ENCODE assay signal across 18 cellular contexts in the genomic region with DNA sequence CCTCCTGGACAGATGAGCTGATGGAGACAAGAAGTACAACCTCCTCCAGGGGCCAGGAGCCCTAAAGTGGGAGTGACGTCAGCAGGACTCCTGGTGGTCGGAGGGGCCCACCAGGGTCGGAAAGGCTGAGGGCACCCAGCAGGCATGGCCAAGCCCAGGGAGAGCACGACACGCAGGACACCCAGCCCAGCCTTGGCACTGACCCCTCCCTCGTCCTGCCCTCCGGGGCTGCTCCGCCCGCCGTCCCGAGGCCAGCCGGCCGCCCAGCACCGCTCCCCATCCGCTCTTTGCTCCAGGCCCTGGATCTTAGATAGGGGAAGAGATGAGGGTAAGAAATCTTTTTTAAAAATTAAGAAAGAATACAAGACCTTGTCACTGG. TPM values are rescaled to one million over a fixed set of nuclear protein-coding genes. Genes with fewer than 3 reads are reported as not detected.
DNase-seq lines count a peak whose midpoint lies in the region; ATAC-seq, FAIRE-seq and TF ChIP-seq lines count a peak whose summit lies in the region.
"Had no signal": no experiment of that assay in that cellular context is flagged by ENCODE, and none has a peak within 500 bp of the region (broad histone marks: within the 10 kb centered on the region; RNA-seq: fewer than 3 reads in every experiment).

No MANE protein-coding gene starts in this region.

- no peaks in the 10 kb centered on the region for H3K4me1 ChIP-seq in Caco-2
- H3K4me1 ChIP-seq in left lung, result peaks cover 0 to 6% of the 10 kb centered on the region in 2 donors
- H3K4me1 ChIP-seq: HAP-1 had no signal

- H3K36me3 Mint-ChIP-seq in Caco-2 (ENCODE audit: insufficient read depth, unreplicated experiment), result peaks cover 90% of the 10 kb centered on the region
- peaks cover 89% of the 10 kb centered on the region for H3K36me3 Mint-ChIP-seq in effector memory CD8-positive, alpha-beta T cell (ENCODE audit: insufficient read depth)
- H3K36me3 Mint-ChIP-seq in natural killer cell treated with Interleukin-12 subunit alpha and Interleukin-12 subunit beta and Interleukin-15 and Interleukin-18, amount 100 ng/mL, for 72 hours, result peaks cover 5% of the 10 kb centered on the region

- DNase-seq in Caco-2 (no peak), H7 (peak; percentile 68), left lung (no peak), GM03348 (ENCODE audit: low spot score) (no peak), GM19239 (ENCODE audit: insufficient read length, low spot score) (no peak)
- DNase-seq in effector memory CD8-positive, alpha-beta T cell, result no peak
- no peak for DNase-seq in natural killer cell treated with Interleukin-12 subunit alpha and Interleukin-12 subunit beta and Interleukin-15 and Interleukin-18, amount 100 ng/mL, for 72 hours (ENCODE audit: low spot score)
- DNase-seq: DMS153, KBM-7, NCI-H1436, NCI-H2029 treated with DMSO at 0.1 percent for 48 hours, NCI-H2171 treated with DMSO at 0.1 percent for 48 hours, NCI-H446 treated with DMSO at 0.1 percent for 48 hours, NCI-H774, PC-9 had no signal

- intact Hi-C loops in Caco-2 (cut with micrococcal nuclease; ENCODE audit: unreplicated experiment), result no loop called here
- intact Hi-C loops in left lung (cut with DNase I), result no loop called here

- TF ChIP-seq CTCF in Caco-2 (IDR thresholded peaks at IDR 0.05; ENCODE audit: insufficient read depth in 1 of 2, low read depth in 1 of 2, low read length in 1 of 2, severe bottlenecking in 1 of 2, unreplicated experiment in 1 of 2), result no peak
- no peak for TF ChIP-seq CTCF in left lung (IDR thresholded peaks at IDR 0.05)

- peak overlapping the region; percentile 66 for H3K27ac Mint-ChIP-seq in Caco-2 (ENCODE audit: unreplicated experiment)
- H3K27ac Mint-ChIP-seq in effector memory CD8-positive, alpha-beta T cell, result peak overlapping the region; percentile 54 to 69
- H3K27ac Mint-ChIP-seq in natural killer cell treated with Interleukin-12 subunit alpha and Interleukin-12 subunit beta and Interleukin-15 and Interleukin-18, amount 100 ng/mL, for 72 hours, result peak overlapping the region; percentile 9 to 43
- H3K27ac Mint-ChIP-seq: CD14-positive monocyte had no signal

- no peaks in the 10 kb centered on the region for H3K27me3 ChIP-seq in Caco-2 (replicated peaks; ENCODE audit: control insufficient read depth, insufficient read depth, low read length)
- H3K27me3 ChIP-seq in H7 (ENCODE audit: control insufficient read depth, insufficient read depth, low read length), result no peaks in the 10 kb centered on the region
- H3K27me3 ChIP-seq in left lung, result no peaks in the 10 kb centered on the region

- POLR2A ChIA-PET in Caco-2 (lab: Charles Lee), result no interaction called here

- no peak overlapping the region for H3K4me3 Mint-ChIP-seq in Caco-2 (ENCODE audit: unreplicated experiment)
- H3K4me3 Mint-ChIP-seq in effector memory CD8-positive, alpha-beta T cell, result no peak overlapping the region
- H3K4me3 Mint-ChIP-seq in natural killer cell treated with Interleukin-12 subunit alpha and Interleukin-12 subunit beta and Interleukin-15 and Interleukin-18, amount 100 ng/mL, for 72 hours, result no peak overlapping the region
- H3K4me3 Mint-ChIP-seq: CD14-positive monocyte had no signal

- FAIRE-seq in GM19239 (lab: Jason Lieb, UNC), result no peak

- H3K4me1 Mint-ChIP-seq in Caco-2 (ENCODE audit: low read depth, unreplicated experiment), result no peaks in the 10 kb centered on the region
- H3K4me1 Mint-ChIP-seq in effector memory CD8-positive, alpha-beta T cell (ENCODE audit: low read depth in 2 of 2), result peaks cover 10 to 11% of the 10 kb centered on the region in 2 donors
- H3K4me1 Mint-ChIP-seq in natural killer cell treated with Interleukin-12 subunit alpha and Interleukin-12 subunit beta and Interleukin-15 and Interleukin-18, amount 100 ng/mL, for 72 hours (ENCODE audit: low read depth in 2 of 2), result peaks cover 0 to 6% of the 10 kb centered on the region in 2 donors
- H3K4me1 Mint-ChIP-seq: CD14-positive monocyte had no signal

- ATAC-seq in effector memory CD8-positive, alpha-beta T cell (replicated peaks), result no peak
- ATAC-seq in natural killer cell treated with Interleukin-12 subunit alpha and Interleukin-12 subunit beta and Interleukin-15 and Interleukin-18, amount 100 ng/mL, for 72 hours, result no peak
- ATAC-seq in left lung, result no peak

- no TSS peak for BruUV-seq in Caco-2 (replicated peaks; lab: Mats Ljungman, UMichigan)

- H3K36me3 ChIP-seq in Caco-2 (ENCODE audit: control insufficient read depth, insufficient read depth, low read length), result peaks cover 4% of the 10 kb centered on the region
- peaks cover 38% of the 10 kb centered on the region for H3K36me3 ChIP-seq in H7 (replicated peaks; ENCODE audit: control insufficient read depth, insufficient read depth, low read length)
- peaks cover 0 to 100% of the 10 kb centered on the region in 2 donors for H3K36me3 ChIP-seq in left lung

- H3K4me3 ChIP-seq in Caco-2 (ENCODE audit: low read depth, low read length) (no peak overlapping the region), H7 (ENCODE audit: insufficient read depth, low read depth, low read length) (no peak overlapping the region), left lung (no peak overlapping the region)
- H3K4me3 ChIP-seq: HAP-1, PC-9, SK-N-MC had no signal

- H3K9me3 Mint-ChIP-seq in Caco-2 (ENCODE audit: unreplicated experiment), result no peaks in the 10 kb centered on the region
- H3K9me3 Mint-ChIP-seq in effector memory CD8-positive, alpha-beta T cell, result no peaks in the 10 kb centered on the region
- H3K9me3 Mint-ChIP-seq in natural killer cell treated with Interleukin-12 subunit alpha and Interleukin-12 subunit beta and Interleukin-15 and Interleukin-18, amount 100 ng/mL, for 72 hours, result no peaks in the 10 kb centered on the region

- H3K9me3 ChIP-seq in Caco-2 (no peaks in the 10 kb centered on the region), left lung (no peaks in the 10 kb centered on the region)
- H3K9me3 ChIP-seq: HAP-1 had no signal

- H3K27ac ChIP-seq in left lung, result no peak overlapping the region
- H3K27ac ChIP-seq: PC-9, SK-N-MC had no signal

- CTCF ChIA-PET in Caco-2 (lab: Charles Lee), result no interaction called here

- H3K27me3 Mint-ChIP-seq in Caco-2 (ENCODE audit: insufficient read depth, unreplicated experiment), result no peaks in the 10 kb centered on the region
- no peaks in the 10 kb centered on the region for H3K27me3 Mint-ChIP-seq in effector memory CD8-positive, alpha-beta T cell
- H3K27me3 Mint-ChIP-seq in natural killer cell treated with Interleukin-12 subunit alpha and Interleukin-12 subunit beta and Interleukin-15 and Interleukin-18, amount 100 ng/mL, for 72 hours, result no peaks in the 10 kb centered on the region

RNA-seq across cellular contexts. Expression of gene RPLP0, which starts 14.4 kb away (rescaled TPM):
- 2,379 and 2,383 TPM in 2 replicates for total RNA-seq in Caco-2 (2022)
- total RNA-seq in H7 (2014; rRNA removed; shearing (Covaris generic)), result 5,486 and 6,641 TPM in 2 replicates
- total RNA-seq in natural killer cell treated with Interleukin-12 subunit alpha and Interleukin-12 subunit beta and Interleukin-15 and Interleukin-18, amount 100 ng/mL, for 72 hours, result 1,000 to 10,000 TPM; 1,757 to 2,186 TPM
- 1,000 to 10,000 TPM; 1,565 to 1,940 TPM for total RNA-seq in left lung

RNA-seq across cellular contexts. Expression of gene GCN1, which starts 20.8 kb away (rescaled TPM):
- total RNA-seq in Caco-2 (2022), result 154 and 171 TPM in 2 replicates
- 119 and 130 TPM in 2 replicates for total RNA-seq in H7 (2014; rRNA removed; shearing (Covaris generic))
- total RNA-seq in natural killer cell treated with Interleukin-12 subunit alpha and Interleukin-12 subunit beta and Interleukin-15 and Interleukin-18, amount 100 ng/mL, for 72 hours, result 100 to 1,000 TPM; 126 to 311 TPM
- 10 to 100 TPM; 69.2 to 89.4 TPM for total RNA-seq in left lung

RNA-seq across cellular contexts. Expression of gene PXN, which starts 50.2 kb away (rescaled TPM):
- total RNA-seq in Caco-2 (2022) (150 and 162 TPM in 2 replicates), left lung (100 to 1,000 TPM in 1 of 2 donors, 10 to 100 TPM in 1; 90.7 to 111 TPM)
- 76.1 and 89.9 TPM in 2 replicates for total RNA-seq in H7 (2014; rRNA removed; shearing (Covaris generic))
- 100 to 1,000 TPM; 133 to 160 TPM for total RNA-seq in natural killer cell treated with Interleukin-12 subunit alpha and Interleukin-12 subunit beta and Interleukin-15 and Interleukin-18, amount 100 ng/mL, for 72 hours
